ENCODE assay signal across 16 cellular contexts in genomic region chr14:64765740-64766302, GRCh38.
DNase-seq lines count a peak whose midpoint lies in the region; ATAC-seq and TF ChIP-seq lines count a peak whose summit lies in the region.
"Had no signal": no experiment of that assay in that cellular context is flagged by ENCODE, and none has a peak within 500 bp of the region (broad histone marks: within the 10 kb centered on the region; RNA-seq: fewer than 3 reads in every experiment).

No MANE protein-coding gene starts in this region.

- H3K4me1 ChIP-seq in CD4-positive, alpha-beta memory T cell (ENCODE audit: insufficient read depth, low read length), result peaks cover 60% of the 10 kb centered on the region
- H3K4me1 ChIP-seq in HEK293 (ENCODE audit: control insufficient read depth, insufficient read depth, low read length), result peaks cover 18% of the 10 kb centered on the region

- no peaks in the 10 kb centered on the region for H3K9me3 Mint-ChIP-seq in CD4-positive, alpha-beta memory T cell
- no peaks in the 10 kb centered on the region for H3K9me3 Mint-ChIP-seq in activated T-helper 1 cell treated with anti-CD3 and anti-CD28 coated beads, Interleukin-12 subunit alpha, Interleukin-12 subunit beta, Interleukin-2, Interleukin-4 antibody, amounts not matched to agents 30 ng/mL and 10 ng/mL and 1 ng/mL, durations not matched to agents 14 hours and 24 hours and 36 hours
- no peaks in the 10 kb centered on the region for H3K9me3 Mint-ChIP-seq in nephron progenitor cell
- H3K9me3 Mint-ChIP-seq: H9 had no signal

- DNase-seq in CD4-positive, alpha-beta memory T cell, result no peak
- no peak for DNase-seq in activated T-helper 1 cell treated with anti-CD3 and anti-CD28 coated beads, Interleukin-12 subunit alpha, Interleukin-12 subunit beta, Interleukin-2, Interleukin-4 antibody, amounts not matched to agents 30 ng/mL and 10 ng/mL and 1 ng/mL, durations not matched to agents 14 hours and 24 hours and 36 hours (ENCODE audit: low spot score)
- DNase-seq in myocyte (ENCODE audit: low read depth), result peak; percentile 13
- DNase-seq in nephron progenitor cell, result no peak
- no peak for DNase-seq in epidermal melanocyte (ENCODE audit: insufficient read length, low spot score)
- no peak for DNase-seq in activated gamma-delta T cell (lab: John Stamatoyannopoulos, UW)
- DNase-seq: DMS79, KBM-7, NCI-H1694 treated with DMSO at 0.1 percent for 48 hours, NCI-H774, OCI-M1, SIG-M5 had no signal

- no peaks in the 10 kb centered on the region for H3K9me3 ChIP-seq in CD4-positive, alpha-beta memory T cell (ENCODE audit: control insufficient read depth in 1 of 2, low read length in 2 of 2)
- no peaks in the 10 kb centered on the region for H3K9me3 ChIP-seq in HEK293 (ENCODE audit: control insufficient read depth, insufficient read depth, low read depth, low read length)
- H3K9me3 ChIP-seq: BLaER1 treated with 17β-estradiol and CSF1 and Interleukin-3, amounts not matched to agents 10 nM and 100 nM had no signal

- intact Hi-C loops in CD4-positive, alpha-beta memory T cell (cut with micrococcal nuclease), result no loop called here
- intact Hi-C loops in activated T-helper 1 cell treated with anti-CD3 and anti-CD28 coated beads, Interleukin-12 subunit alpha, Interleukin-12 subunit beta, Interleukin-2, Interleukin-4 antibody, amounts not matched to agents 30 ng/mL and 10 ng/mL and 1 ng/mL, durations not matched to agents 14 hours and 24 hours and 36 hours (cut with micrococcal nuclease), result loop anchor here (10.0 kb wide), 1 partner anchor 221 kb away; the partner anchor contains the start of genes HSPA2 and PPP1R36

- no peaks in the 10 kb centered on the region for H3K27me3 Mint-ChIP-seq in CD4-positive, alpha-beta memory T cell
- peaks cover 9% of the 10 kb centered on the region for H3K27me3 Mint-ChIP-seq in activated T-helper 1 cell treated with anti-CD3 and anti-CD28 coated beads, Interleukin-12 subunit alpha, Interleukin-12 subunit beta, Interleukin-2, Interleukin-4 antibody, amounts not matched to agents 30 ng/mL and 10 ng/mL and 1 ng/mL, durations not matched to agents 14 hours and 24 hours and 36 hours (ENCODE audit: insufficient read depth)
- peaks cover 7% of the 10 kb centered on the region for H3K27me3 Mint-ChIP-seq in nephron progenitor cell (ENCODE audit: low read depth, poor library complexity)

- H3K4me3 Mint-ChIP-seq in CD4-positive, alpha-beta memory T cell, result no peak overlapping the region
- H3K4me3 Mint-ChIP-seq in activated T-helper 1 cell treated with anti-CD3 and anti-CD28 coated beads, Interleukin-12 subunit alpha, Interleukin-12 subunit beta, Interleukin-2, Interleukin-4 antibody, amounts not matched to agents 30 ng/mL and 10 ng/mL and 1 ng/mL, durations not matched to agents 14 hours and 24 hours and 36 hours, result no peak overlapping the region
- no peak overlapping the region for H3K4me3 Mint-ChIP-seq in nephron progenitor cell
- H3K4me3 Mint-ChIP-seq: H9 had no signal

- TF ChIP-seq CTCF in HEK293 (tag by site-specific recombination; IDR thresholded peaks at IDR 0.05) (no peak), nephron progenitor cell (IDR thresholded peaks at IDR 0.05) (no peak)

- POLR2A ChIA-PET in CD4-positive, alpha-beta memory T cell (lab: Charles Lee; ENCODE audit: partially characterized antibody), result interaction anchor here (1.4 to 1.7 kb wide), 3 partner anchors 9 to 94 kb away, joined by 4 to 26 read pairs (median 6); no protein-coding TSS in a partner anchor
- POLR2A ChIA-PET in HEK293 (lab: Yijun Ruan, JAX), result interaction anchor here (1.0 kb wide), 1 partner anchor 62 kb away, joined by 3 read pairs; the partner anchor contains the start of gene PLEKHG3

- no peaks in the 10 kb centered on the region for H3K36me3 Mint-ChIP-seq in CD4-positive, alpha-beta memory T cell
- H3K36me3 Mint-ChIP-seq in activated T-helper 1 cell treated with anti-CD3 and anti-CD28 coated beads, Interleukin-12 subunit alpha, Interleukin-12 subunit beta, Interleukin-2, Interleukin-4 antibody, amounts not matched to agents 30 ng/mL and 10 ng/mL and 1 ng/mL, durations not matched to agents 14 hours and 24 hours and 36 hours (ENCODE audit: low read depth), result peaks cover 2% of the 10 kb centered on the region
- no peaks in the 10 kb centered on the region for H3K36me3 Mint-ChIP-seq in nephron progenitor cell (ENCODE audit: low read depth)

- no peaks in the 10 kb centered on the region for H3K27me3 ChIP-seq in CD4-positive, alpha-beta memory T cell (ENCODE audit: insufficient read depth, low read length)

- CTCF ChIA-PET in CD4-positive, alpha-beta memory T cell (lab: Charles Lee; ENCODE audit: partially characterized antibody), result interaction anchor here (0.9 to 8.2 kb wide), 16 partner anchors 14 to 225 kb away, joined by 3 to 132 read pairs (median 5); partner anchors contain the start of gene HSPA2
- CTCF ChIA-PET in HEK293 (lab: Yijun Ruan, JAX), result interaction anchor here (0.6 to 3.0 kb wide), 16 partner anchors 10 to 422 kb away, joined by 3 to 25 read pairs (median 4); no protein-coding TSS in a partner anchor

- no peak for ATAC-seq in GM21717 (IDR thresholded peaks at IDR 0.05; ENCODE audit: unreplicated experiment)

- H3K4me3 ChIP-seq in CD4-positive, alpha-beta memory T cell (ENCODE audit: low read length in 2 of 2), result no peak overlapping the region
- no peak overlapping the region for H3K4me3 ChIP-seq in HEK293 (ENCODE audit: low read depth, low read length)
- H3K4me3 ChIP-seq: BLaER1 treated with 17β-estradiol and CSF1 and Interleukin-3, amounts not matched to agents 10 nM and 100 nM had no signal

- no peak overlapping the region for H3K27ac ChIP-seq in CD4-positive, alpha-beta memory T cell (ENCODE audit: low read depth, low read length)
- H3K27ac ChIP-seq in HEK293 (ENCODE audit: extremely low read depth, low read depth, low read length), result no peak overlapping the region

- H3K27ac Mint-ChIP-seq in CD4-positive, alpha-beta memory T cell, result peak overlapping the region in 4 of 7 donors; percentile 9 to 74 (median 62)
- H3K27ac Mint-ChIP-seq in activated T-helper 1 cell treated with anti-CD3 and anti-CD28 coated beads, Interleukin-12 subunit alpha, Interleukin-12 subunit beta, Interleukin-2, Interleukin-4 antibody, amounts not matched to agents 30 ng/mL and 10 ng/mL and 1 ng/mL, durations not matched to agents 14 hours and 24 hours and 36 hours, result peak overlapping the region; percentile 25
- no peak overlapping the region for H3K27ac Mint-ChIP-seq in nephron progenitor cell

- H3K4me1 Mint-ChIP-seq in CD4-positive, alpha-beta memory T cell, result peaks cover 45 to 66% (median 57%) of the 10 kb centered on the region in 4 donors
- H3K4me1 Mint-ChIP-seq in activated T-helper 1 cell treated with anti-CD3 and anti-CD28 coated beads, Interleukin-12 subunit alpha, Interleukin-12 subunit beta, Interleukin-2, Interleukin-4 antibody, amounts not matched to agents 30 ng/mL and 10 ng/mL and 1 ng/mL, durations not matched to agents 14 hours and 24 hours and 36 hours (ENCODE audit: low read depth), result peaks cover 44% of the 10 kb centered on the region
- peaks cover 63% of the 10 kb centered on the region for H3K4me1 Mint-ChIP-seq in nephron progenitor cell

- H3K36me3 ChIP-seq in CD4-positive, alpha-beta memory T cell (ENCODE audit: insufficient read depth, low read length), result no peaks in the 10 kb centered on the region
- H3K36me3 ChIP-seq in HEK293 (ENCODE audit: control insufficient read depth in 2 of 2, insufficient read depth in 1 of 2, low read length in 2 of 2), result peaks cover 6 to 15% of the 10 kb centered on the region in 2 experiments; a peak in 2 of 3 replicates
- H3K36me3 ChIP-seq: BLaER1 treated with 17β-estradiol and CSF1 and Interleukin-3, amounts not matched to agents 10 nM and 100 nM had no signal

TF ChIP-seq in HEK293, 187 proteins besides CTCF, POLR2A, EP300 and RAD21 (continues in another document):
- peak; percentile 63; the same call in 1 of the 2 replicates for TF ChIP-seq KLF8 (tag by site-specific recombination; IDR thresholded peaks at IDR 0.05)
- TF ChIP-seq KLF10 (tag by site-specific recombination; IDR thresholded peaks at IDR 0.05), result no peak
- TF ChIP-seq ZFP37 (tag by site-specific recombination; IDR thresholded peaks at IDR 0.05), result no peak
- peak; percentile 100 for TF ChIP-seq ZFHX2 (tag by site-specific recombination; conservative IDR thresholded peaks at IDR 0.05)
- no peak for TF ChIP-seq ZNF132 (tag by site-specific recombination; IDR thresholded peaks at IDR 0.05; ENCODE audit: borderline replicate concordance)
- peak; percentile 19; the same call in 1 of the 2 replicates for TF ChIP-seq ZBTB10 (tag by site-specific recombination; IDR thresholded peaks at IDR 0.05)
- peak; percentile 100 for TF ChIP-seq EGR2 (tag by site-specific recombination; IDR thresholded peaks at IDR 0.05; ENCODE audit: low read depth)
